Comparison of ENCODE assay signal across 8 cellular contexts in the genomic region with DNA sequence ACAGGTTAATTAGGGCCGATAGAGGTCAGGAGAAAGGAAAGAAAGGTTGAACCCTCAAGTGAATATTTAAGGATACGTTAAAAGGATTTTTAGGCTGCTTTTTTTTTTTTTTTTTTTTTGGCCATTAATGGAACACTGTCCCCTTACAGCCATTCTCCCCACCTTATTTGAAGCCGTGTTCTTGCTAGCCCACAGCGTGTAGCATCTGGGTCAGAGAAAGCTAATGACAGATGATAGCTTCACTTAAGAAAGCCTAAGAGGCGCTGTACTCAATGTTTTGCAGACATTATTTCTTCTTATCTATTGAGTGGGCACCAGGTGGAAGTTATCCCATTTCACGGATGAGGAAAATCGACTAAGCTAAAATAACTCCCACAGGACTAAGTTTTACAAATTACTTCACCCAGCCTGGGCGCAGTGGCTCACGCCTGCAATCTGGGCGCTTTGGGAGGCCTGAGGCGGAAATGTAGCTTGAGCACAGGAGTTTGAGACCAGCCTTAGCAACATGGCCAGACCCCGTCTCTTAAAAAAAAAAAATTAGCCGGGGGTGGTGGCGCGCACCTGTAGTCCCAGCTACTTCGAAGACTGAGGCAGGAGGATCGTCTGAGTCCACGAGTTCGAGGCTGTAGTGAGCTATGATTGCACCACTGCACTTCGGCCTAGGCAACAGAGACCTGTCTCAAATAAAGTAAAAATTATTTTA. TPM values are rescaled to one million over a fixed set of nuclear protein-coding genes. Genes with fewer than 3 reads are reported as not detected.
DNase-seq lines count a peak whose midpoint lies in the region; ATAC-seq and TF ChIP-seq lines count a peak whose summit lies in the region.

No MANE protein-coding gene starts in this region.

- H3K27me3 ChIP-seq in DOHH2 (ENCODE audit: control insufficient read depth, low read length) (no peaks in the 10 kb centered on the region), ectodermal cell (ENCODE audit: control insufficient read depth, insufficient read depth, low read length, poor library complexity, severe bottlenecking) (no peaks in the 10 kb centered on the region), osteoblast (ENCODE audit: insufficient read depth, low read length) (no peaks in the 10 kb centered on the region), aorta (ENCODE audit: control insufficient read depth in 1 of 2, insufficient read depth in 2 of 2, low read length in 1 of 2) (no peaks in the 10 kb centered on the region)

- peaks cover 22% of the 10 kb centered on the region for H3F3A ChIP-seq in DOHH2 (ENCODE audit: control insufficient read depth, insufficient read depth)

- peak overlapping the region; percentile 78 for H3K4me3 ChIP-seq in DOHH2 (ENCODE audit: low read length)
- peak overlapping the region; percentile 78 for H3K4me3 ChIP-seq in ectodermal cell (ENCODE audit: insufficient read depth, low read depth, low read length)
- peak overlapping the region; percentile 89 for H3K4me3 ChIP-seq in osteoblast (ENCODE audit: insufficient read depth, low read length)
- peak overlapping the region in 1 of 2 donors; percentile 98 for H3K4me3 ChIP-seq in aorta (ENCODE audit: low read length in 2 of 2)

- DNase-seq in NCI-H2171 treated with DMSO at 0.1 percent for 48 hours (lab: John Stamatoyannopoulos, UW) (peak; percentile 59), osteoblast (ENCODE audit: insufficient read length, low spot score, missing footprints) (no peak), DMS114 treated with DMSO at 0.1 percent for 48 hours (lab: John Stamatoyannopoulos, UW; ENCODE audit: unreplicated experiment) (no peak), aorta (no peak), NCI-H2107 treated with DMSO at 0.1 percent for 48 hours (lab: John Stamatoyannopoulos, UW; ENCODE audit: unreplicated experiment) (no peak)
- DNase-seq in activated effector memory CD4-positive, alpha-beta T cell treated with anti-CD3 and anti-CD28 coated beads, Interleukin-2, amount 50 U/mL, for 16 hours, result no peak

- H3K9me3 ChIP-seq in DOHH2 (ENCODE audit: control insufficient read depth, insufficient read depth, low read length) (no peaks in the 10 kb centered on the region), ectodermal cell (ENCODE audit: control insufficient read depth, low read length) (no peaks in the 10 kb centered on the region), osteoblast (ENCODE audit: low read depth, low read length) (no peaks in the 10 kb centered on the region), aorta (ENCODE audit: control insufficient read depth, low read length) (no peaks in the 10 kb centered on the region)

- H3K4me2 ChIP-seq in DOHH2 (ENCODE audit: low read length) (peak overlapping the region; percentile 89), osteoblast (ENCODE audit: insufficient read depth, low read length) (peak overlapping the region; percentile 95)

- intact Hi-C loops in aorta (cut with DNase I), result loop anchor here in 1 of 2 donors (5.0 kb wide), 1 partner anchor 52 kb away; the partner anchor contains the start of gene RSBN1

- peaks cover 24% of the 10 kb centered on the region for H3K36me3 ChIP-seq in DOHH2 (ENCODE audit: control insufficient read depth, low read length)
- peaks cover 2% of the 10 kb centered on the region for H3K36me3 ChIP-seq in ectodermal cell (ENCODE audit: control insufficient read depth, insufficient read depth, low read length)
- peaks cover under 1% of the 10 kb centered on the region for H3K36me3 ChIP-seq in osteoblast (ENCODE audit: insufficient read depth, low read length)
- H3K36me3 ChIP-seq in aorta (ENCODE audit: control insufficient read depth in 1 of 2, insufficient read depth in 2 of 2, low read length in 1 of 2), result no peaks in the 10 kb centered on the region

- no peaks in the 10 kb centered on the region for H4K20me1 ChIP-seq in DOHH2 (ENCODE audit: control insufficient read depth, insufficient read depth, low read depth, low read length)
- peaks cover 3% of the 10 kb centered on the region for H4K20me1 ChIP-seq in osteoblast (ENCODE audit: insufficient read depth, low read length)

- H3K27ac ChIP-seq in DOHH2 (ENCODE audit: low read depth, low read length) (peak overlapping the region; percentile 70), ectodermal cell (ENCODE audit: insufficient read depth, low read depth, low read length, poor library complexity, severe bottlenecking) (peak overlapping the region; percentile 98), osteoblast (ENCODE audit: low read depth, low read length) (peak overlapping the region; percentile 96), aorta (ENCODE audit: low read depth in 1 of 2, low read length in 2 of 2) (peak overlapping the region in 1 of 2 donors; percentile 84)

- no peak for ATAC-seq in aorta (ENCODE audit: low FRiP score)

- H3K9me2 ChIP-seq in DOHH2 (replicated peaks; ENCODE audit: control insufficient read depth, low read length), result no peaks in the 10 kb centered on the region

- TF ChIP-seq CTCF in DOHH2 (IDR thresholded peaks at IDR 0.05; ENCODE audit: low read depth, low read length, poor library complexity, severe bottlenecking), result no peak
- TF ChIP-seq CTCF in osteoblast (IDR thresholded peaks at IDR 0.05; ENCODE audit: extremely low read depth, low read depth, low read length), result no peak

- peak overlapping the region; percentile 95 for H2AFZ ChIP-seq in osteoblast (ENCODE audit: low read length)

- H3K4me1 ChIP-seq in DOHH2 (ENCODE audit: control insufficient read depth, low read length) (peaks cover 17% of the 10 kb centered on the region), ectodermal cell (ENCODE audit: control insufficient read depth, insufficient read depth, low read length) (peaks cover 18% of the 10 kb centered on the region), osteoblast (ENCODE audit: insufficient read depth, low read length) (peaks cover 14% of the 10 kb centered on the region), aorta (ENCODE audit: control insufficient read depth in 1 of 2, insufficient read depth in 2 of 2, low read length in 2 of 2) (no peaks in the 10 kb centered on the region)

- 82 to 84% methylated on average over 19 to 20 of the region's 20 CpGs for WGBS in ectodermal cell, 2 experiments
- WGBS in aorta, 2 donors, result 71 to 74% methylated on average over 20 of the region's 20 CpGs

- H3K79me2 ChIP-seq in DOHH2 (ENCODE audit: control insufficient read depth, low read length), result peaks cover 24% of the 10 kb centered on the region
- H3K79me2 ChIP-seq in osteoblast (ENCODE audit: insufficient read depth, low read length), result peaks cover 33% of the 10 kb centered on the region

RNA-seq across cellular contexts. Expression of gene PHTF1, which starts 1.0 kb away (rescaled TPM):
- polyA plus RNA-seq in ectodermal cell (2013, experiment 1 of 4), result 64.1 TPM
- polyA plus RNA-seq in ectodermal cell (2013, experiment 2 of 4), result 69.5 TPM
- 47.9 TPM for polyA plus RNA-seq in ectodermal cell (2013, experiment 3 of 4)
- polyA plus RNA-seq in ectodermal cell (2013, experiment 4 of 4), result 54.3 TPM
- total RNA-seq in osteoblast (41.6 and 42.4 TPM in 2 replicates), aorta (10 to 100 TPM; 15.0 to 26.3 TPM)
- polyA plus RNA-seq in aorta, result 1 to 10 TPM; 2.8 to 8.7 TPM

RNA-seq across cellular contexts. Expression of gene RSBN1, which starts 52.0 kb away (rescaled TPM):
- polyA plus RNA-seq in ectodermal cell (2013, experiment 1 of 4), result 15.8 TPM
- 16.5 TPM for polyA plus RNA-seq in ectodermal cell (2013, experiment 2 of 4)
- 18.0 TPM for polyA plus RNA-seq in ectodermal cell (2013, experiment 3 of 4)
- polyA plus RNA-seq in ectodermal cell (2013, experiment 4 of 4), result 18.0 TPM
- total RNA-seq in osteoblast, result 14.5 and 15.3 TPM in 2 replicates
- 10 to 100 TPM; 17.1 to 22.5 TPM for total RNA-seq in aorta
- 1 to 10 TPM; 3.6 to 5.2 TPM for polyA plus RNA-seq in aorta
